21 cellular contexts compared by ENCODE assay signal in genomic region chr7:70673833-70674232, GRCh38.
"Had no signal": no experiment of that assay in that cellular context is flagged by ENCODE, and none has a peak within 500 bp of the region (broad histone marks: within the 10 kb centered on the region; RNA-seq: fewer than 3 reads in every experiment).

No MANE protein-coding gene starts in this region.

- H3K36me3 ChIP-seq: brain microvascular endothelial cell, cardiac muscle cell had no signal

- H3K27me3 ChIP-seq: brain microvascular endothelial cell had no signal

- H3K27ac Mint-ChIP-seq: activated CD4-positive, alpha-beta T cell treated with anti-CD3 and anti-CD28 coated beads, Interleukin-2, amount 10 ng/mL, durations not matched to agents 24 days and 14 days; activated CD8-positive, alpha-beta memory T cell treated with anti-CD3 and anti-CD28 coated beads, Interleukin-2, amount 10 ng/mL, durations not matched to agents 7 days and 5 days; activated naive CD4-positive, alpha-beta T cell treated with anti-CD3 and anti-CD28 coated beads, Interleukin-2, amount 10 ng/mL, durations not matched to agents 7 days and 5 days; activated naive CD8-positive, alpha-beta T cell treated with anti-CD3 and anti-CD28 coated beads for 36 hours; activated T-helper 17 cell treated with anti-CD3 and anti-CD28 coated beads, Interleukin-2, amount 50 U/mL, for 72 hours; T-helper 1 cell treated with Interleukin-12 subunit alpha and Interleukin-12 subunit beta and Interleukin-4 antibody, amounts not matched to agents 30 μg/mL and 1 μg/mL, for 36 hours; WTC11 had no signal

- H3K9me3 Mint-ChIP-seq: activated naive CD8-positive, alpha-beta T cell treated with anti-CD3 and anti-CD28 coated beads for 36 hours; activated T-cell treated with anti-CD3 and anti-CD28 coated beads, Interleukin-2, amount 50 U/mL, for 4 hours; activated T-helper 17 cell treated with anti-CD3 and anti-CD28 coated beads, Interleukin-2, amount 50 U/mL, for 72 hours; WTC11 had no signal

- H3K4me3 Mint-ChIP-seq: activated CD4-positive, alpha-beta T cell treated with anti-CD3 and anti-CD28 coated beads, Interleukin-2, amount 10 ng/mL, durations not matched to agents 24 days and 14 days; activated CD8-positive, alpha-beta memory T cell treated with anti-CD3 and anti-CD28 coated beads, Interleukin-2, amount 10 ng/mL, durations not matched to agents 7 days and 5 days; activated naive CD4-positive, alpha-beta T cell treated with anti-CD3 and anti-CD28 coated beads, Interleukin-2, amount 10 ng/mL, durations not matched to agents 7 days and 5 days; activated naive CD8-positive, alpha-beta T cell treated with anti-CD3 and anti-CD28 coated beads for 36 hours; activated T-cell treated with anti-CD3 and anti-CD28 coated beads, Interleukin-2, amount 50 U/mL, for 4 hours; activated T-helper 17 cell treated with anti-CD3 and anti-CD28 coated beads, Interleukin-2, amount 50 U/mL, for 72 hours; T-helper 1 cell treated with Interleukin-12 subunit alpha and Interleukin-12 subunit beta and Interleukin-4 antibody, amounts not matched to agents 30 μg/mL and 1 μg/mL, for 36 hours; WTC11 had no signal

- DNase-seq: activated CD4-positive, alpha-beta T cell treated with anti-CD3 and anti-CD28 coated beads for 1 hour; activated CD4-positive, alpha-beta T cell treated with anti-CD3 and anti-CD28 coated beads, Interleukin-2, amount 10 ng/mL, durations not matched to agents 24 days and 14 days; activated CD4-positive, alpha-beta T cell treated with anti-CD3 and anti-CD28 coated beads, Interleukin-2, amount 50 U/mL, for 48 hours; activated CD8-positive, alpha-beta memory T cell treated with anti-CD3 and anti-CD28 coated beads, Interleukin-2, amount 10 ng/mL, durations not matched to agents 7 days and 5 days; activated gamma-delta T cell treated with Interleukin-2 at 50 U/mL for 16 hours; activated naive CD4-positive, alpha-beta T cell treated with anti-CD3 and anti-CD28 coated beads, Interleukin-2, amount 10 ng/mL, durations not matched to agents 7 days and 5 days; activated naive CD8-positive, alpha-beta T cell treated with anti-CD3 and anti-CD28 coated beads for 36 hours; activated T-cell treated with anti-CD3 and anti-CD28 coated beads, Interleukin-2, amount 50 U/mL, for 4 hours; brain microvascular endothelial cell; Karpas-422; MM.1S; NCI-H446; NK-92 treated with Interleukin-12 subunit alpha and Interleukin-12 subunit beta, amount 100 ng/mL, for 24 hours; OCI-M1; RPMI8226; T-helper 9 cell had no signal

- H3K27ac ChIP-seq: brain microvascular endothelial cell, cardiac muscle cell had no signal

- H3K27me3 Mint-ChIP-seq: activated naive CD4-positive, alpha-beta T cell treated with anti-CD3 and anti-CD28 coated beads, Interleukin-2, amount 10 ng/mL, durations not matched to agents 7 days and 5 days; activated naive CD8-positive, alpha-beta T cell treated with anti-CD3 and anti-CD28 coated beads for 36 hours had no signal

- H3K4me3 ChIP-seq: cardiac muscle cell, K562 had no signal

- H3K36me3 Mint-ChIP-seq: activated CD8-positive, alpha-beta memory T cell treated with anti-CD3 and anti-CD28 coated beads, Interleukin-2, amount 10 ng/mL, durations not matched to agents 7 days and 5 days; activated naive CD4-positive, alpha-beta T cell treated with anti-CD3 and anti-CD28 coated beads, Interleukin-2, amount 10 ng/mL, durations not matched to agents 7 days and 5 days; activated naive CD8-positive, alpha-beta T cell treated with anti-CD3 and anti-CD28 coated beads for 36 hours; WTC11 had no signal
